Comparison of ENCODE assay signal across 8 cellular contexts in the genomic region with DNA sequence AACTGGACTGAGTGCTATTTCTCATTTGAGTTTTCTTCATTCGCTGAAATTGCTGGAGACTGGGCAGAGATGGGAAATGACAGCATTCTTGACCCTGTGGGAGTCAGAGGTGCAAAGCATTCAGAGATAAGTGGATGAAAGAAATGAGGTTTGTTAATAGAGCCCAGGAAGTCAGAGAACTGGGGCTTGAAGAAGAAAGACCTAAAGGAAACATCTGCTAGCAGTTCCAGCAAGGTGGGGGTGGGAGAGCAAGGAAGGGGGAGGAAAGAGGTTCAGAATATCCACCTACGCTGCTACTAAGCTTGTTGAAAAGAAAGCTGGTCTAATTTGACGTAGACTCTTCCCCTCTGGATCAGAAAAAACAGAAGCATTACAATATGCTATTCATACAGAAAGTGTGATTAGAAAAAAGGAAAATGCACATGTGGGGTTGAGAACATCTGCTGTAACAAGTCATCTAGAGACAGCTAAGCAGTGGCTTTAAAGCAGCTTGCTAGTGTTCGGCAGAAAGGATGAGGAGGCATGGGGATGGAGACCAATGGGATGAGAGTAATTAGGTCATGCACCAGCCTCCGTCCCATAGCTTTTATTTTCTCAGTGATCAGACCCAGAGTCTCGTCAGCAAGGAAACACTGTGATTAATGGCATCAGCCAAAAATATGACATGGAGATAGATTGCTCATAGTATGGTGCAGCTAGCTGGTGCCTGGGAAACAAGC. TPM values are rescaled to one million over a fixed set of nuclear protein-coding genes. Genes with fewer than 3 reads are reported as not detected.
A peak's percentile ranks its signal among the peaks of the same experiment; 100 is the strongest.
DNase-seq lines count a peak whose midpoint lies in the region; ATAC-seq and TF ChIP-seq lines count a peak whose summit lies in the region.

No MANE protein-coding gene starts in this region.

- CTCF ChIA-PET in MCF 10A (lab: Yijun Ruan, JAX): interaction anchor here (0.6 to 3.1 kb wide), 10 partner anchors 12 to 360 kb away, joined by 3 to 18 read pairs (median 4); no protein-coding TSS in a partner anchor
- CTCF ChIA-PET in activated naive CD4-positive, alpha-beta T cell treated with anti-CD3 and anti-CD28 coated beads, Interleukin-2, amount 10 ng/mL, durations not matched to agents 7 days and 5 days (lab: Charles Lee): interaction anchor here (0.7 to 3.8 kb wide), 13 partner anchors 11 to 308 kb away, joined by 3 to 28 read pairs (median 5); no protein-coding TSS in a partner anchor

- H3K27ac Mint-ChIP-seq in MCF 10A (ENCODE audit: low read depth, unreplicated experiment): peak overlapping the region; percentile 6
- peak overlapping the region; percentile 16 for H3K27ac Mint-ChIP-seq in activated naive CD4-positive, alpha-beta T cell treated with anti-CD3 and anti-CD28 coated beads, Interleukin-2, amount 10 ng/mL, durations not matched to agents 7 days and 5 days
- H3K27ac Mint-ChIP-seq in natural killer cell treated with Interleukin-12 subunit alpha and Interleukin-12 subunit beta and Interleukin-15 and Interleukin-18, amount 100 ng/mL, for 72 hours: peak overlapping the region; percentile 68 to 85

- no peaks in the 10 kb centered on the region for H3K4me1 ChIP-seq in breast epithelium

- intact Hi-C loops in MCF 10A (cut with micrococcal nuclease): no loop called here
- intact Hi-C loops in breast epithelium (cut with DNase I; ENCODE audit: low total_unique reads): loop anchor here (10.0 kb wide), 1 partner anchor 1456 kb away; no protein-coding TSS in a partner anchor

- no peaks in the 10 kb centered on the region for H3K9me3 Mint-ChIP-seq in MCF 10A (ENCODE audit: unreplicated experiment)
- no peaks in the 10 kb centered on the region for H3K9me3 Mint-ChIP-seq in activated naive CD4-positive, alpha-beta T cell treated with anti-CD3 and anti-CD28 coated beads, Interleukin-2, amount 10 ng/mL, durations not matched to agents 7 days and 5 days
- no peaks in the 10 kb centered on the region for H3K9me3 Mint-ChIP-seq in natural killer cell treated with Interleukin-12 subunit alpha and Interleukin-12 subunit beta and Interleukin-15 and Interleukin-18, amount 100 ng/mL, for 72 hours

- H3K27ac ChIP-seq in breast epithelium: no peak overlapping the region

- ATAC-seq in HG03103 (IDR thresholded peaks at IDR 0.05; ENCODE audit: low read depth, unreplicated experiment): peak; percentile 57
- ATAC-seq in natural killer cell treated with Interleukin-12 subunit alpha and Interleukin-12 subunit beta and Interleukin-15 and Interleukin-18, amount 100 ng/mL, for 72 hours: peak; percentile 63 to 90
- no peak for ATAC-seq in esophagus mucosa

- no peak for DNase-seq in MCF 10A (ENCODE audit: unreplicated experiment)
- DNase-seq in breast epithelium (ENCODE audit: low spot score in 2 of 2): no peak
- DNase-seq in activated naive CD4-positive, alpha-beta T cell treated with anti-CD3 and anti-CD28 coated beads, Interleukin-2, amount 10 ng/mL, durations not matched to agents 7 days and 5 days: no peak
- DNase-seq in natural killer cell treated with Interleukin-12 subunit alpha and Interleukin-12 subunit beta and Interleukin-15 and Interleukin-18, amount 100 ng/mL, for 72 hours (ENCODE audit: low spot score): no peak
- no peak for DNase-seq in NCI-H1092 treated with DMSO at 0.1 percent for 48 hours (lab: John Stamatoyannopoulos, UW)
- DNase-seq in OCI-M2 (lab: John Stamatoyannopoulos, UW; ENCODE audit: unreplicated experiment): no peak

- no peak overlapping the region for H3K4me3 ChIP-seq in breast epithelium

- H3K9me3 ChIP-seq in breast epithelium: no peaks in the 10 kb centered on the region

- H3K27me3 ChIP-seq in breast epithelium: no peaks in the 10 kb centered on the region

- TF ChIP-seq CTCF in MCF 10A (IDR thresholded peaks at IDR 0.05; ENCODE audit: unreplicated experiment) (no peak), breast epithelium (IDR thresholded peaks at IDR 0.05) (no peak)

- no peaks in the 10 kb centered on the region for H3K36me3 ChIP-seq in breast epithelium

- no TSS peak for BruUV-seq in MCF 10A (replicated peaks; lab: Mats Ljungman, UMichigan)

- POLR2A ChIA-PET in MCF 10A (lab: Yijun Ruan, JAX): interaction anchor here (0.6 to 4.3 kb wide), 7 partner anchors 11 to 589 kb away, joined by 3 to 18 read pairs (median 4); no protein-coding TSS in a partner anchor

- peaks cover 51% of the 10 kb centered on the region for H3K36me3 Mint-ChIP-seq in MCF 10A (ENCODE audit: insufficient read depth, unreplicated experiment)
- peaks cover 35% of the 10 kb centered on the region for H3K36me3 Mint-ChIP-seq in activated naive CD4-positive, alpha-beta T cell treated with anti-CD3 and anti-CD28 coated beads, Interleukin-2, amount 10 ng/mL, durations not matched to agents 7 days and 5 days
- peaks cover 13% of the 10 kb centered on the region for H3K36me3 Mint-ChIP-seq in natural killer cell treated with Interleukin-12 subunit alpha and Interleukin-12 subunit beta and Interleukin-15 and Interleukin-18, amount 100 ng/mL, for 72 hours

- peaks cover 18% of the 10 kb centered on the region for H3K4me1 Mint-ChIP-seq in MCF 10A (ENCODE audit: insufficient read depth, unreplicated experiment)
- peaks cover 36% of the 10 kb centered on the region for H3K4me1 Mint-ChIP-seq in activated naive CD4-positive, alpha-beta T cell treated with anti-CD3 and anti-CD28 coated beads, Interleukin-2, amount 10 ng/mL, durations not matched to agents 7 days and 5 days
- H3K4me1 Mint-ChIP-seq in natural killer cell treated with Interleukin-12 subunit alpha and Interleukin-12 subunit beta and Interleukin-15 and Interleukin-18, amount 100 ng/mL, for 72 hours (ENCODE audit: low read depth in 2 of 2): peaks cover 28 to 41% of the 10 kb centered on the region in 2 donors

- H3K4me3 Mint-ChIP-seq in MCF 10A (ENCODE audit: unreplicated experiment): no peak overlapping the region
- H3K4me3 Mint-ChIP-seq in activated naive CD4-positive, alpha-beta T cell treated with anti-CD3 and anti-CD28 coated beads, Interleukin-2, amount 10 ng/mL, durations not matched to agents 7 days and 5 days: no peak overlapping the region
- H3K4me3 Mint-ChIP-seq in natural killer cell treated with Interleukin-12 subunit alpha and Interleukin-12 subunit beta and Interleukin-15 and Interleukin-18, amount 100 ng/mL, for 72 hours: peak overlapping the region; percentile 67

- TF ChIP-seq POLR2A in breast epithelium (IDR thresholded peaks at IDR 0.05): no peak

- no peaks in the 10 kb centered on the region for H3K27me3 Mint-ChIP-seq in MCF 10A (ENCODE audit: insufficient read depth, unreplicated experiment)
- no peaks in the 10 kb centered on the region for H3K27me3 Mint-ChIP-seq in activated naive CD4-positive, alpha-beta T cell treated with anti-CD3 and anti-CD28 coated beads, Interleukin-2, amount 10 ng/mL, durations not matched to agents 7 days and 5 days
- no peaks in the 10 kb centered on the region for H3K27me3 Mint-ChIP-seq in natural killer cell treated with Interleukin-12 subunit alpha and Interleukin-12 subunit beta and Interleukin-15 and Interleukin-18, amount 100 ng/mL, for 72 hours

RNA-seq across cellular contexts. Expression of a gene that starts 29.7 kb away (rescaled TPM):
- total RNA-seq in MCF 10A (2022): 40.3 and 48.5 TPM in 2 replicates
- 10 to 100 TPM; 40.2 to 76.2 (median 71.8) TPM for total RNA-seq in breast epithelium
- 10 to 100 TPM; 45.7 to 59.7 TPM for total RNA-seq in natural killer cell treated with Interleukin-12 subunit alpha and Interleukin-12 subunit beta and Interleukin-15 and Interleukin-18, amount 100 ng/mL, for 72 hours
- total RNA-seq in esophagus mucosa: 45.2 TPM

Comparison
In these comparisons a context has a peak if more than half of its experiments do, and no peak if none do; other contexts are left out.
1. H3K27ac Mint-ChIP-seq: peak in every context shown above with its lines; median percentile 76 in natural killer cell treated with Interleukin-12 subunit alpha and Interleukin-12 subunit beta and Interleukin-15 and Interleukin-18, amount 100 ng/mL, for 72 hours; 16 in activated naive CD4-positive, alpha-beta T cell treated with anti-CD3 and anti-CD28 coated beads, Interleukin-2, amount 10 ng/mL, durations not matched to agents 7 days and 5 days; 6 in MCF 10A.